Comparison of ENCODE assay signal across 1 cellular context in the genomic region with DNA sequence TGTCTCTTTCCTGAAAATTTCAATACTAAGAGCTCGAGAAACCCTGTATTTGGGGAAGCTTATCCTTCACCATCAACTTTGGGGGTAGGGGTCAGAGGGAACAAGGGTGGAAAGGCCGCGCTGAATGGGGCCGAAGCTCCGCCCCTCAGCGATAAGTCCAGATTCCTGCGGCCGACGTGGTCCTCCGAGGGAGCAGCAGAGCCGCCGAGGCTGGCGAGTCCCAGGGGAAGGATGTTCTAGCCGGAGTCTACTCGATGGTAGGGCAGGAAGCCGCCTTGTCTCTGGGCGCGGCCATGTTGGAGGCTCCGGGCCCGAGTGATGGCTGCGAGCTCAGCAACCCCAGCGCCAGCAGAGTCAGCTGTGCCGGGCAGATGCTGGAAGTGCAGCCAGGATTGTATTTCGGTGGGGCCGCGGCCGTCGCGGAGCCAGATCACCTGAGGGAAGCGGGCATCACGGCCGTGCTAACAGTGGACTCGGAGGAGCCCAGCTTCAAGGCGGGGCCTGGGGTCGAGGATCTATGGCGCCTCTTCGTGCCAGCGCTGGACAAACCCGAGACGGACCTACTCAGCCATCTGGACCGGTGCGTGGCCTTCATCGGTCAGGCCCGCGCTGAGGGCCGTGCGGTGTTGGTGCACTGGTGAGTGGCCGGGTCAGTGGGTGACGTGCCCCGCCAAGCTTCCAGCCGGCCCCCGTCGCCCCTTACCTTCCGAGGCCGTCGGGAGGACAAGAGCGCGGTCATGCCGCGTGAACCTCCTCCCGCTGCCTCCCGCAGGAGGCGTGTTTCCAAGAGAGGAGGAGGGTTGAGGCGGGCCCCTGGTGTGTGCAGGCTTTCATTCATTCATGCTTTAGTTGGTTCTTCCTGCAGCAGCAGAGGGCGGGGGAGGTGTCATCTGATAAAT.
TF ChIP-seq lines count a peak whose summit lies in the region.

A gene with protein sequence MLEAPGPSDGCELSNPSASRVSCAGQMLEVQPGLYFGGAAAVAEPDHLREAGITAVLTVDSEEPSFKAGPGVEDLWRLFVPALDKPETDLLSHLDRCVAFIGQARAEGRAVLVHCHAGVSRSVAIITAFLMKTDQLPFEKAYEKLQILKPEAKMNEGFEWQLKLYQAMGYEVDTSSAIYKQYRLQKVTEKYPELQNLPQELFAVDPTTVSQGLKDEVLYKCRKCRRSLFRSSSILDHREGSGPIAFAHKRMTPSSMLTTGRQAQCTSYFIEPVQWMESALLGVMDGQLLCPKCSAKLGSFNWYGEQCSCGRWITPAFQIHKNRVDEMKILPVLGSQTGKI (plus strand): TSS at position 278 of the 899 bp plus-strand sequence. CDS start 16 bp downstream, at position 294.

TF ChIP-seq in HepG2, 621 proteins besides CTCF, POLR2A, EP300 and RAD21 (continued from another document and continues in another):
- TF ChIP-seq KDM1A (CRISPR knock-in tag; IDR thresholded peaks at IDR 0.05) = no peak
- TF ChIP-seq ZBTB8A (CRISPR knock-in tag; IDR thresholded peaks at IDR 0.05; ENCODE audit: borderline replicate concordance, low read depth) = no peak
- TF ChIP-seq SMYD3 (CRISPR knock-in tag; IDR thresholded peaks at IDR 0.05) = no peak; the same call in 1 of the 2 replicates
- TF ChIP-seq, protein P1, sequence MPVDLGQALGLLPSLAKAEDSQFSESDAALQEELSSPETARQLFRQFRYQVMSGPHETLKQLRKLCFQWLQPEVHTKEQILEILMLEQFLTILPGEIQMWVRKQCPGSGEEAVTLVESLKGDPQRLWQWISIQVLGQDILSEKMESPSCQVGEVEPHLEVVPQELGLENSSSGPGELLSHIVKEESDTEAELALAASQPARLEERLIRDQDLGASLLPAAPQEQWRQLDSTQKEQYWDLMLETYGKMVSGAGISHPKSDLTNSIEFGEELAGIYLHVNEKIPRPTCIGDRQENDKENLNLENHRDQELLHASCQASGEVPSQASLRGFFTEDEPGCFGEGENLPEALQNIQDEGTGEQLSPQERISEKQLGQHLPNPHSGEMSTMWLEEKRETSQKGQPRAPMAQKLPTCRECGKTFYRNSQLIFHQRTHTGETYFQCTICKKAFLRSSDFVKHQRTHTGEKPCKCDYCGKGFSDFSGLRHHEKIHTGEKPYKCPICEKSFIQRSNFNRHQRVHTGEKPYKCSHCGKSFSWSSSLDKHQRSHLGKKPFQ (CRISPR knock-in tag; IDR thresholded peaks at IDR 0.05; ENCODE audit: insufficient replicate concordance) = peak; percentile 3
- peak; percentile 64 for TF ChIP-seq CBFB (CRISPR knock-in tag; IDR thresholded peaks at IDR 0.05)
- TF ChIP-seq, protein P2, sequence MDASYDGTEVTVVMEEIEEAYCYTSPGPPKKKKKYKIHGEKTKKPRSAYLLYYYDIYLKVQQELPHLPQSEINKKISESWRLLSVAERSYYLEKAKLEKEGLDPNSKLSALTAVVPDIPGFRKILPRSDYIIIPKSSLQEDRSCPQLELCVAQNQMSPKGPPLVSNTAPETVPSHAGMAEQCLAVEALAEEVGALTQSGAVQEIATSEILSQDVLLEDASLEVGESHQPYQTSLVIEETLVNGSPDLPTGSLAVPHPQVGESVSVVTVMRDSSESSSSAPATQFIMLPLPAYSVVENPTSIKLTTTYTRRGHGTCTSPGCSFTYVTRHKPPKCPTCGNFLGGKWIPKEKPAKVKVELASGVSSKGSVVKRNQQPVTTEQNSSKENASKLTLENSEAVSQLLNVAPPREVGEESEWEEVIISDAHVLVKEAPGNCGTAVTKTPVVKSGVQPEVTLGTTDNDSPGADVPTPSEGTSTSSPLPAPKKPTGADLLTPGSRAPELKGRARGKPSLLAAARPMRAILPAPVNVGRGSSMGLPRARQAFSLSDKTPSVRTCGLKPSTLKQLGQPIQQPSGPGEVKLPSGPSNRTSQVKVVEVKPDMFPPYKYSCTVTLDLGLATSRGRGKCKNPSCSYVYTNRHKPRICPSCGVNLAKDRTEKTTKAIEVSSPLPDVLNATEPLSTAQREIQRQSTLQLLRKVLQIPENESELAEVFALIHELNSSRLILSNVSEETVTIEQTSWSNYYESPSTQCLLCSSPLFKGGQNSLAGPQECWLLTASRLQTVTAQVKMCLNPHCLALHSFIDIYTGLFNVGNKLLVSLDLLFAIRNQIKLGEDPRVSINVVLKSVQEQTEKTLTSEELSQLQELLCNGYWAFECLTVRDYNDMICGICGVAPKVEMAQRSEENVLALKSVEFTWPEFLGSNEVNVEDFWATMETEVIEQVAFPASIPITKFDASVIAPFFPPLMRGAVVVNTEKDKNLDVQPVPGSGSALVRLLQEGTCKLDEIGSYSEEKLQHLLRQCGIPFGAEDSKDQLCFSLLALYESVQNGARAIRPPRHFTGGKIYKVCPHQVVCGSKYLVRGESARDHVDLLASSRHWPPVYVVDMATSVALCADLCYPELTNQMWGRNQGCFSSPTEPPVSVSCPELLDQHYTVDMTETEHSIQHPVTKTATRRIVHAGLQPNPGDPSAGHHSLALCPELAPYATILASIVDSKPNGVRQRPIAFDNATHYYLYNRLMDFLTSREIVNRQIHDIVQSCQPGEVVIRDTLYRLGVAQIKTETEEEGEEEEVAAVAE (CRISPR knock-in tag; IDR thresholded peaks at IDR 0.05; ENCODE audit: borderline replicate concordance) = 0 out of 2 replicates have a peak, but pooled peaks have one; percentile 41
- no peak; the same call in 1 of the 2 replicates for TF ChIP-seq ZNF7 (CRISPR knock-in tag; IDR thresholded peaks at IDR 0.05)
- TF ChIP-seq, protein P3, sequence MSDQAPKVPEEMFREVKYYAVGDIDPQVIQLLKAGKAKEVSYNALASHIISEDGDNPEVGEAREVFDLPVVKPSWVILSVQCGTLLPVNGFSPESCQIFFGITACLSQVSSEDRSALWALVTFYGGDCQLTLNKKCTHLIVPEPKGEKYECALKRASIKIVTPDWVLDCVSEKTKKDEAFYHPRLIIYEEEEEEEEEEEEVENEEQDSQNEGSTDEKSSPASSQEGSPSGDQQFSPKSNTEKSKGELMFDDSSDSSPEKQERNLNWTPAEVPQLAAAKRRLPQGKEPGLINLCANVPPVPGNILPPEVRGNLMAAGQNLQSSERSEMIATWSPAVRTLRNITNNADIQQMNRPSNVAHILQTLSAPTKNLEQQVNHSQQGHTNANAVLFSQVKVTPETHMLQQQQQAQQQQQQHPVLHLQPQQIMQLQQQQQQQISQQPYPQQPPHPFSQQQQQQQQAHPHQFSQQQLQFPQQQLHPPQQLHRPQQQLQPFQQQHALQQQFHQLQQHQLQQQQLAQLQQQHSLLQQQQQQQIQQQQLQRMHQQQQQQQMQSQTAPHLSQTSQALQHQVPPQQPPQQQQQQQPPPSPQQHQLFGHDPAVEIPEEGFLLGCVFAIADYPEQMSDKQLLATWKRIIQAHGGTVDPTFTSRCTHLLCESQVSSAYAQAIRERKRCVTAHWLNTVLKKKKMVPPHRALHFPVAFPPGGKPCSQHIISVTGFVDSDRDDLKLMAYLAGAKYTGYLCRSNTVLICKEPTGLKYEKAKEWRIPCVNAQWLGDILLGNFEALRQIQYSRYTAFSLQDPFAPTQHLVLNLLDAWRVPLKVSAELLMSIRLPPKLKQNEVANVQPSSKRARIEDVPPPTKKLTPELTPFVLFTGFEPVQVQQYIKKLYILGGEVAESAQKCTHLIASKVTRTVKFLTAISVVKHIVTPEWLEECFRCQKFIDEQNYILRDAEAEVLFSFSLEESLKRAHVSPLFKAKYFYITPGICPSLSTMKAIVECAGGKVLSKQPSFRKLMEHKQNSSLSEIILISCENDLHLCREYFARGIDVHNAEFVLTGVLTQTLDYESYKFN (CRISPR knock-in tag; conservative IDR thresholded peaks at IDR 0.05) = no peak; the same call in 1 of the 2 replicates
- no peak for TF ChIP-seq ZNF572 (CRISPR knock-in tag; IDR thresholded peaks at IDR 0.05)
- TF ChIP-seq CHCHD3 (CRISPR knock-in tag; IDR thresholded peaks at IDR 0.05) = no peak
- TF ChIP-seq RARG (CRISPR knock-in tag; IDR thresholded peaks at IDR 0.05; ENCODE audit: low read depth) = no peak
- TF ChIP-seq, protein P4, sequence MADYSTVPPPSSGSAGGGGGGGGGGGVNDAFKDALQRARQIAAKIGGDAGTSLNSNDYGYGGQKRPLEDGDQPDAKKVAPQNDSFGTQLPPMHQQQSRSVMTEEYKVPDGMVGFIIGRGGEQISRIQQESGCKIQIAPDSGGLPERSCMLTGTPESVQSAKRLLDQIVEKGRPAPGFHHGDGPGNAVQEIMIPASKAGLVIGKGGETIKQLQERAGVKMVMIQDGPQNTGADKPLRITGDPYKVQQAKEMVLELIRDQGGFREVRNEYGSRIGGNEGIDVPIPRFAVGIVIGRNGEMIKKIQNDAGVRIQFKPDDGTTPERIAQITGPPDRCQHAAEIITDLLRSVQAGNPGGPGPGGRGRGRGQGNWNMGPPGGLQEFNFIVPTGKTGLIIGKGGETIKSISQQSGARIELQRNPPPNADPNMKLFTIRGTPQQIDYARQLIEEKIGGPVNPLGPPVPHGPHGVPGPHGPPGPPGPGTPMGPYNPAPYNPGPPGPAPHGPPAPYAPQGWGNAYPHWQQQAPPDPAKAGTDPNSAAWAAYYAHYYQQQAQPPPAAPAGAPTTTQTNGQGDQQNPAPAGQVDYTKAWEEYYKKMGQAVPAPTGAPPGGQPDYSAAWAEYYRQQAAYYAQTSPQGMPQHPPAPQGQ (CRISPR knock-in tag; IDR thresholded peaks at IDR 0.05; ENCODE audit: borderline replicate concordance) = no peak
- TF ChIP-seq, protein P5, sequence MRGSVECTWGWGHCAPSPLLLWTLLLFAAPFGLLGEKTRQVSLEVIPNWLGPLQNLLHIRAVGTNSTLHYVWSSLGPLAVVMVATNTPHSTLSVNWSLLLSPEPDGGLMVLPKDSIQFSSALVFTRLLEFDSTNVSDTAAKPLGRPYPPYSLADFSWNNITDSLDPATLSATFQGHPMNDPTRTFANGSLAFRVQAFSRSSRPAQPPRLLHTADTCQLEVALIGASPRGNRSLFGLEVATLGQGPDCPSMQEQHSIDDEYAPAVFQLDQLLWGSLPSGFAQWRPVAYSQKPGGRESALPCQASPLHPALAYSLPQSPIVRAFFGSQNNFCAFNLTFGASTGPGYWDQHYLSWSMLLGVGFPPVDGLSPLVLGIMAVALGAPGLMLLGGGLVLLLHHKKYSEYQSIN (CRISPR knock-in tag; IDR thresholded peaks at IDR 0.05; ENCODE audit: borderline replicate concordance) = no peak
- TF ChIP-seq, protein P6, sequence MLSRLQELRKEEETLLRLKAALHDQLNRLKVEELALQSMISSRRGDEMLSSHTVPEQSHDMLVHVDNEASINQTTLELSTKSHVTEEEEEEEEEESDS (CRISPR knock-in tag; IDR thresholded peaks at IDR 0.05; ENCODE audit: borderline replicate concordance) = 0 out of 2 replicates have a peak, but pooled peaks have one; percentile 12
- TF ChIP-seq RBFOX2 (IDR thresholded peaks at IDR 0.05; ENCODE audit: low read depth, low read length) = peak; percentile 96
- no peak for TF ChIP-seq ZNF138 (CRISPR knock-in tag; IDR thresholded peaks at IDR 0.05; ENCODE audit: low read depth)
- peak; percentile 54 for TF ChIP-seq HNRNPLL (IDR thresholded peaks at IDR 0.05; ENCODE audit: low read depth, low read length, poor library complexity, severe bottlenecking)
- no peak for TF ChIP-seq SRSF9 (IDR thresholded peaks at IDR 0.05; ENCODE audit: borderline replicate concordance, insufficient read depth, low read depth, low read length, poor library complexity, severe bottlenecking)
- TF ChIP-seq HOXA5 (CRISPR knock-in tag; IDR thresholded peaks at IDR 0.05) = peak; percentile 64
- TF ChIP-seq NFKB2 (CRISPR knock-in tag; IDR thresholded peaks at IDR 0.05; ENCODE audit: borderline replicate concordance) = peak; percentile 70; the same call in 1 of the 2 replicates
- TF ChIP-seq FOXK1 (CRISPR knock-in tag; IDR thresholded peaks at IDR 0.05; ENCODE audit: borderline replicate concordance, low read depth) = no peak
- TF ChIP-seq ZNF253 (CRISPR knock-in tag; IDR thresholded peaks at IDR 0.05; ENCODE audit: borderline replicate concordance) = peak; percentile 94; the same call in 1 of the 2 replicates
- no peak for TF ChIP-seq TRIM24 (CRISPR knock-in tag; IDR thresholded peaks at IDR 0.05)
- TF ChIP-seq SNAPC2 (CRISPR knock-in tag; IDR thresholded peaks at IDR 0.05) = no peak; the same call in 1 of the 2 replicates
- no peak for TF ChIP-seq EZH2 (conservative IDR thresholded peaks at IDR 0.05; ENCODE audit: low read depth, low read length)
- no peak for TF ChIP-seq ONECUT2 (CRISPR knock-in tag; IDR thresholded peaks at IDR 0.05)
- TF ChIP-seq, protein P7, sequence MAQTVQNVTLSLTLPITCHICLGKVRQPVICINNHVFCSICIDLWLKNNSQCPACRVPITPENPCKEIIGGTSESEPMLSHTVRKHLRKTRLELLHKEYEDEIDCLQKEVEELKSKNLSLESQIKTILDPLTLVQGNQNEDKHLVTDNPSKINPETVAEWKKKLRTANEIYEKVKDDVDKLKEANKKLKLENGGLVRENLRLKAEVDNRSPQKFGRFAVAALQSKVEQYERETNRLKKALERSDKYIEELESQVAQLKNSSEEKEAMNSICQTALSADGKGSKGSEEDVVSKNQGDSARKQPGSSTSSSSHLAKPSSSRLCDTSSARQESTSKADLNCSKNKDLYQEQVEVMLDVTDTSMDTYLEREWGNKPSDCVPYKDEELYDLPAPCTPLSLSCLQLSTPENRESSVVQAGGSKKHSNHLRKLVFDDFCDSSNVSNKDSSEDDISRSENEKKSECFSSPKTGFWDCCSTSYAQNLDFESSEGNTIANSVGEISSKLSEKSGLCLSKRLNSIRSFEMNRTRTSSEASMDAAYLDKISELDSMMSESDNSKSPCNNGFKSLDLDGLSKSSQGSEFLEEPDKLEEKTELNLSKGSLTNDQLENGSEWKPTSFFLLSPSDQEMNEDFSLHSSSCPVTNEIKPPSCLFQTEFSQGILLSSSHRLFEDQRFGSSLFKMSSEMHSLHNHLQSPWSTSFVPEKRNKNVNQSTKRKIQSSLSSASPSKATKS (CRISPR knock-in tag; IDR thresholded peaks at IDR 0.05) = 0 out of 2 replicates have a peak, but pooled peaks have one; percentile 57
- TF ChIP-seq MAFG (CRISPR knock-in tag; IDR thresholded peaks at IDR 0.05) = no peak
- peak; percentile 57 for TF ChIP-seq HIVEP1 (CRISPR knock-in tag; IDR thresholded peaks at IDR 0.05)
